Comparison of ENCODE assay signal across 14 cellular contexts in genomic region chr4:124206779-124207605, GRCh38.
DNase-seq lines count a peak whose midpoint lies in the region; ATAC-seq and TF ChIP-seq lines count a peak whose summit lies in the region.
"Had no signal": no experiment of that assay in that cellular context is flagged by ENCODE, and none has a peak within 500 bp of the region (broad histone marks: within the 10 kb centered on the region; RNA-seq: fewer than 3 reads in every experiment).

No MANE protein-coding gene starts in this region.

- H3K36me3 ChIP-seq in mesenchymal stem cell (ENCODE audit: control insufficient read depth in 1 of 2, insufficient read depth in 2 of 2, low read depth in 1 of 2, low read length in 2 of 2): no peaks in the 10 kb centered on the region
- H3K36me3 ChIP-seq: ovary, WERI-Rb-1 had no signal

- H2BK120ac ChIP-seq in mesenchymal stem cell (ENCODE audit: low read depth, low read length): no peak overlapping the region

- no peak overlapping the region for H2AK5ac ChIP-seq in mesenchymal stem cell (ENCODE audit: low read length, severe bottlenecking)

- ATAC-seq in HG03135 (IDR thresholded peaks at IDR 0.05; ENCODE audit: unreplicated experiment): no peak
- ATAC-seq in left lobe of liver: no peak

- H2AFZ ChIP-seq in mesenchymal stem cell (ENCODE audit: low read depth, low read length): no peak overlapping the region

- 53% methylated on average over 7 of the region's 9 CpGs for WGBS in mesenchymal stem cell

- H3K23ac ChIP-seq in mesenchymal stem cell (ENCODE audit: low read length in 2 of 2): no peak overlapping the region

- H3K4me3 ChIP-seq in choroid plexus epithelial cell (ENCODE audit: low read depth, low read length) (no peak overlapping the region), mesenchymal stem cell (ENCODE audit: insufficient read depth in 1 of 2, low read depth in 1 of 2, low read length in 2 of 2) (no peak overlapping the region)
- H3K4me3 ChIP-seq: ovary, smooth muscle cell had no signal

- no peak overlapping the region for H4K8ac ChIP-seq in mesenchymal stem cell (ENCODE audit: low read length)

- H2BK15ac ChIP-seq in mesenchymal stem cell (ENCODE audit: low read depth, poor library complexity, severe bottlenecking): no peak overlapping the region

- no peaks in the 10 kb centered on the region for H3K4me1 ChIP-seq in mesenchymal stem cell (ENCODE audit: control insufficient read depth, insufficient read depth, low read depth, low read length)

- no peaks in the 10 kb centered on the region for H3K79me1 ChIP-seq in mesenchymal stem cell (replicated peaks; ENCODE audit: low read length, poor library complexity, severe bottlenecking)

- H3K4ac ChIP-seq in mesenchymal stem cell (ENCODE audit: low read depth in 1 of 2, low read length in 2 of 2): no peak overlapping the region

- no peak for TF ChIP-seq CTCF in C4-2B (conservative IDR thresholded peaks at IDR 0.05)
- TF ChIP-seq CTCF in choroid plexus epithelial cell (conservative IDR thresholded peaks at IDR 0.05; ENCODE audit: low read depth, low read length): no peak
- TF ChIP-seq CTCF in GM13977 (IDR thresholded peaks at IDR 0.05; ENCODE audit: extremely low read depth, insufficient read depth, missing control alignments): no peak

- H3K18ac ChIP-seq in mesenchymal stem cell (ENCODE audit: low read depth in 1 of 2, low read length in 2 of 2): peak overlapping the region in 1 of 2 experiments; percentile 24

- no peak overlapping the region for H2BK12ac ChIP-seq in mesenchymal stem cell (ENCODE audit: low read length in 2 of 2)

- no peak overlapping the region for H4K91ac ChIP-seq in mesenchymal stem cell (ENCODE audit: low read length)

- no peaks in the 10 kb centered on the region for H3K27me3 ChIP-seq in mesenchymal stem cell (ENCODE audit: control insufficient read depth in 1 of 2, insufficient read depth in 1 of 2, low read length in 2 of 2)
- H3K27me3 ChIP-seq: ovary had no signal

- DNase-seq in M059J (ENCODE audit: low read depth) (peak; percentile 38), choroid plexus epithelial cell (ENCODE audit: low read depth) (peak; percentile 84), mesenchymal stem cell (peak; percentile 80), cerebellar nuclear complex (lab: John Stamatoyannopoulos, UW) (no peak), left lobe of liver (ENCODE audit: low spot score) (no peak), GM13977 (ENCODE audit: low spot score) (no peak)
- DNase-seq: DMS153, midbrain, NCI-H2171, ovary, WERI-Rb-1 had no signal

- in situ Hi-C loops in GM13977 (cut with MboI; ENCODE audit: low pct_unique_long_range_greater_than_20kb, low sequenced_read_pairs, unreplicated experiment): no loop called here

- H3K14ac ChIP-seq in mesenchymal stem cell (ENCODE audit: low read length in 2 of 2): no peak overlapping the region

- H3K9me3 ChIP-seq in mesenchymal stem cell (ENCODE audit: control insufficient read depth, low read length): no peaks in the 10 kb centered on the region
- H3K9me3 ChIP-seq: ovary had no signal

- H3K9ac ChIP-seq in mesenchymal stem cell (ENCODE audit: low read length): no peak overlapping the region

- H3K27ac ChIP-seq in C4-2B: peak overlapping the region; percentile 10; the same call in 1 of the 2 replicates
- peak overlapping the region; percentile 61 for H3K27ac ChIP-seq in mesenchymal stem cell (ENCODE audit: low read length, poor library complexity, severe bottlenecking)
- H3K27ac ChIP-seq: ovary, WERI-Rb-1 had no signal

- no peak overlapping the region for H2BK5ac ChIP-seq in mesenchymal stem cell (ENCODE audit: low read depth, low read length, poor library complexity, severe bottlenecking)

- no peak overlapping the region for H3K4me2 ChIP-seq in mesenchymal stem cell (ENCODE audit: low read length, poor library complexity, severe bottlenecking)
- H3K4me2 ChIP-seq: smooth muscle cell had no signal

Comparison
In these comparisons a context has a peak if more than half of its experiments do, and no peak if none do; other contexts are left out.
1. DNase-seq: peak in M059J (single experiment), choroid plexus epithelial cell (single experiment) and mesenchymal stem cell (single experiment); none in cerebellar nuclear complex (0 of 2), left lobe of liver (single experiment) and GM13977 (single experiment).